Comparison of ENCODE assay signal across 8 cellular contexts in genomic region chr20:34825530-34826362, GRCh38. TPM values are rescaled to one million over a fixed set of nuclear protein-coding genes. Genes with fewer than 3 reads are reported as not detected.
A peak's percentile ranks its signal among the peaks of the same experiment; 100 is the strongest.
DNase-seq lines count a peak whose midpoint lies in the region; ATAC-seq and TF ChIP-seq lines count a peak whose summit lies in the region.

TSS of gene NCOA6 (minus strand) at chr20:34825651. CDS start at chr20:34782355, 43,296 bp downstream.

- H3K27ac ChIP-seq in adipose tissue (ENCODE audit: low read depth, low read length) (no peak within 1 kb of the TSS), heart left ventricle (peak within 1 kb of the TSS; percentile 89 to 97 (median 91))

- H3K27me3 ChIP-seq in GM06990 (replicated peaks; ENCODE audit: control insufficient read depth, insufficient read depth, low read length) (no peaks in the 10 kb centered on the region), heart left ventricle (no peaks in the 10 kb centered on the region)

- no peaks in the 10 kb centered on the region for H3K27me3 Mint-ChIP-seq in type B pancreatic cell

- peak within 1 kb of the TSS; percentile 94 for H3K27ac Mint-ChIP-seq in type B pancreatic cell

- peak within 1 kb of the TSS; percentile 99 for H3K4me3 Mint-ChIP-seq in type B pancreatic cell

- H3K36me3 Mint-ChIP-seq in type B pancreatic cell: peaks cover 26% of the 10 kb centered on the region

- H3K4me1 ChIP-seq in heart left ventricle: peaks cover 3 to 39% (median 30%) of the 10 kb centered on the region in 12 donors

- no peaks in the 10 kb centered on the region for H3K9me3 Mint-ChIP-seq in type B pancreatic cell

- H3K9me3 ChIP-seq in heart left ventricle: no peaks in the 10 kb centered on the region

- DNase-seq in GM06990 (ENCODE audit: extremely low read depth, insufficient read length) (peak; percentile 85), NCI-H1417 treated with DMSO at 0.1 percent for 48 hours (lab: John Stamatoyannopoulos, UW) (peak; percentile 30), T-helper 1 cell (peak; percentile 81 to 85 (median 84)), heart left ventricle (peak; percentile 88 to 94 (median 92)), posterior vena cava (ENCODE audit: low spot score) (peak; percentile 96), type B pancreatic cell (ENCODE audit: extremely low spot score, unreplicated experiment) (peak; percentile 89)

- TF ChIP-seq CTCF in GM06990 (IDR thresholded peaks at IDR 0.05; ENCODE audit: insufficient read depth, low read length, poor library complexity, severe bottlenecking) (no peak), heart left ventricle (IDR thresholded peaks at IDR 0.05) (no peak), type B pancreatic cell (conservative IDR thresholded peaks at IDR 0.05) (no peak)

- H3K4me3 ChIP-seq in GM06990 (replicated peaks; ENCODE audit: low read depth, low read length) (peak within 1 kb of the TSS; percentile 96), heart left ventricle (peak within 1 kb of the TSS; percentile 72 to 99 (median 88))

- 7 to 9% (median 9%) methylated on average over 27 to 48 of the region's 52 CpGs for WGBS in adipose tissue, 3 donors
- WGBS in heart left ventricle, 4 donors: 7 to 20% (median 9%) methylated on average over 17 to 52 of the region's 52 CpGs

- no peak for TF ChIP-seq POLR2A in heart left ventricle (IDR thresholded peaks at IDR 0.05)

- ATAC-seq in HG02623 (IDR thresholded peaks at IDR 0.05; ENCODE audit: unreplicated experiment): peak; percentile 58
- peak; percentile 81 to 93 (median 84) for ATAC-seq in heart left ventricle

- H3K36me3 ChIP-seq in GM06990 (ENCODE audit: control insufficient read depth, insufficient read depth, low read length): no peaks in the 10 kb centered on the region
- no peaks in the 10 kb centered on the region for H3K36me3 ChIP-seq in heart left ventricle

- intact Hi-C loops in heart left ventricle (cut with DNase I) (loop anchor here in 1 of 10 donors (10.0 kb wide), 1 partner anchor 629 kb away; the partner anchor contains the start of gene CEP250), posterior vena cava (cut with DNase I) (no loop called here)

- H3K4me1 Mint-ChIP-seq in type B pancreatic cell (ENCODE audit: unreplicated experiment): peaks cover 28% of the 10 kb centered on the region

RNA-seq across cellular contexts. Expression of gene NCOA6, which starts in this region (rescaled TPM):
- polyA plus RNA-seq in adipose tissue: 10 to 100 TPM in 2 of 3 donors, 1 to 10 TPM in 1; 7.8 to 20.5 (median 12.5) TPM
- 10 to 100 TPM; 13.0 to 34.0 (median 19.9) TPM for total RNA-seq in heart left ventricle
- polyA plus RNA-seq in heart left ventricle: 10 to 100 TPM; 13.9 to 22.7 TPM
- total RNA-seq in posterior vena cava: 10 to 100 TPM; 22.0 to 25.0 TPM
- total RNA-seq in type B pancreatic cell (ENCODE audit: low replicate concordance): 53.9 and 59.5 TPM in 2 replicates

Comparison
In these comparisons a context has a peak if more than half of its experiments do, and no peak if none do; other contexts are left out.
1. DNase-seq: peak in every context shown above with its lines; median percentile 96 in posterior vena cava; 92 in heart left ventricle; 89 in type B pancreatic cell; 85 in GM06990; 84 in T-helper 1 cell; 30 in NCI-H1417 treated with DMSO at 0.1 percent for 48 hours.